Comparison of ENCODE assay signal across 8 cellular contexts in the genomic region with DNA sequence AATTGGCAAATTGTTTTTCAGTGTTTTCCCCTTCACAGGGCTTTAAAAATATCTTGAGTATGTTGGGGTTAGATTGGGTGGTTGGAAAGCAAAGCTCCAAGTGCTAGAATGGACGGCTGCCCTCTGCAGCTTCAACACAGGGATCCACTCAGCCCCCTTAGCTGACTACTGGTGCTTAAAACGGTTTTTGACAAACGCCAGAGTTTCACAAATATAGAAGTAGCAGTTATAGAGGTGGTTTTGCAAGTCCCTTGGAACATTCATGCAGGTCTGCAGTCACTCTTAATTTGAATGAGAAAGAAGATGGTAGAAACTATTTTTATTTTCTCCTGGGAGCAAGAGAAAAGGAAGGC.
A peak's percentile ranks its signal among the peaks of the same experiment; 100 is the strongest.
DNase-seq lines count a peak whose midpoint lies in the region; ATAC-seq, FAIRE-seq and TF ChIP-seq lines count a peak whose summit lies in the region.

No MANE protein-coding gene starts in this region.

- ATAC-seq in GM12878 (peak; percentile 53), GM18867 (IDR thresholded peaks at IDR 0.05; ENCODE audit: unreplicated experiment) (no peak), GM18873 (IDR thresholded peaks at IDR 0.05; ENCODE audit: low FRiP score, unreplicated experiment) (no peak)

- H3K9ac ChIP-seq in GM12878 (ENCODE audit: control insufficient read depth, insufficient read depth, low read length) = no peak overlapping the region

- no peak for DNase-seq in HFF-Myc (ENCODE audit: extremely low read depth, low read depth)
- DNase-seq in GM12878 (ENCODE audit: low read depth, low spot score) = no peak
- no peak for DNase-seq in G401 (ENCODE audit: low spot score)
- no peak for DNase-seq in midbrain (lab: John Stamatoyannopoulos, UW)

- no peak for TF ChIP-seq EP300 in GM12878 (IDR thresholded peaks at IDR 0.05; ENCODE audit: borderline replicate concordance in 1 of 2, control insufficient read depth in 1 of 2, low read depth in 2 of 2, low read length in 2 of 2)

- peak overlapping the region; percentile 57 for H2AFZ ChIP-seq in ACC112 (ENCODE audit: low read length, unreplicated experiment)
- no peak overlapping the region for H2AFZ ChIP-seq in GM12878 (ENCODE audit: control insufficient read depth, low read depth, low read length)

- no peaks in the 10 kb centered on the region for H4K20me1 ChIP-seq in GM12878 (ENCODE audit: control insufficient read depth, insufficient read depth)

- intact Hi-C loops in GM12878 (cut with micrococcal nuclease; ENCODE audit: unreplicated experiment) = no loop called here

- H3K27me3 ChIP-seq in ACC112 (ENCODE audit: insufficient read depth, low read length) (no peaks in the 10 kb centered on the region), GM12878 (replicated peaks in 1 of 2; ENCODE audit: control insufficient read depth in 2 of 2, insufficient read depth in 2 of 2, low read length in 1 of 2) (no peaks in the 10 kb centered on the region)

- no peak overlapping the region for H3K4me2 ChIP-seq in GM12878 (ENCODE audit: control insufficient read depth, insufficient read depth)

- H3K4me3 ChIP-seq in ACC112 (ENCODE audit: low read depth, low read length) (peak overlapping the region; percentile 56), HFF-Myc (replicated peaks; ENCODE audit: low read depth, low read length) (peak overlapping the region; percentile 1; the same call in 1 of the 2 replicates), GM12878 (no peak overlapping the region), mesodermal cell (ENCODE audit: extremely low read depth, insufficient read depth, low read length, poor library complexity, severe bottlenecking) (no peak overlapping the region)

- H3K9me3 ChIP-seq in GM12878 (replicated peaks; ENCODE audit: control insufficient read depth, insufficient read depth, low read length) (no peaks in the 10 kb centered on the region; the same call in 2 of the 3 replicates), mesodermal cell (ENCODE audit: control insufficient read depth, low read length) (no peaks in the 10 kb centered on the region)

- no peaks in the 10 kb centered on the region for H3K36me3 ChIP-seq in ACC112 (ENCODE audit: insufficient read depth, low read length)
- peaks cover 0 to 11% of the 10 kb centered on the region in 2 experiments; a peak in 2 of 4 replicates for H3K36me3 ChIP-seq in GM12878 (ENCODE audit: control insufficient read depth in 2 of 2, insufficient read depth in 2 of 2, low read length in 1 of 2)
- peaks cover 3% of the 10 kb centered on the region for H3K36me3 ChIP-seq in mesodermal cell (ENCODE audit: control insufficient read depth, insufficient read depth, low read length)

- POLR2A ChIA-PET in GM12878 (lab: Charles Lee) = interaction anchor here (1.0 to 2.1 kb wide), 4 partner anchors 11 to 166 kb away, joined by 3 to 6 read pairs (median 4); no protein-coding TSS in a partner anchor

- CTCF ChIA-PET in GM12878 (lab: Yijun Ruan, JAX) = interaction anchor here (0.6 to 1.8 kb wide), 13 partner anchors 9 to 389 kb away, joined by 3 to 9 read pairs (median 4); no protein-coding TSS in a partner anchor

- H3K4me1 ChIP-seq in ACC112 (ENCODE audit: control insufficient read depth, insufficient read depth, low read length, unreplicated experiment) (peaks cover 48% of the 10 kb centered on the region), GM12878 (ENCODE audit: control insufficient read depth, insufficient read depth, low read length) (peaks cover 18% of the 10 kb centered on the region), mesodermal cell (ENCODE audit: control insufficient read depth, insufficient read depth, low read length, poor library complexity, severe bottlenecking) (peaks cover 41% of the 10 kb centered on the region)

- TF ChIP-seq CTCF in HFF-Myc (IDR thresholded peaks at IDR 0.05; ENCODE audit: low read depth, low read length, missing control alignments) = no peak
- TF ChIP-seq CTCF in GM12878 (IDR thresholded peaks at IDR 0.05 in 2 of 3, conservative IDR thresholded peaks at IDR 0.05 in 1 of 3; ENCODE audit: control insufficient read depth in 2 of 3, extremely low read depth in 1 of 3, insufficient read depth in 1 of 3, low read depth in 3 of 3, low read length in 3 of 3) = no peak

- peak overlapping the region; percentile 80 for H3K27ac ChIP-seq in ACC112 (ENCODE audit: low read depth, low read length)
- H3K27ac ChIP-seq in GM12878 (ENCODE audit: control insufficient read depth, insufficient read depth) = no peak overlapping the region; the same call in 1 of the 2 replicates
- peak overlapping the region; percentile 89 for H3K27ac ChIP-seq in mesodermal cell (ENCODE audit: low read depth, low read length, severe bottlenecking)

- in situ Hi-C loops in GM12878 (cut with MboI) = no loop called here
- in situ Hi-C loops in G401 (cut with HindIII; ENCODE audit: low sequenced_read_pairs) = no loop called here

- RAD21 ChIA-PET in GM12878 (lab: Charles Lee; ENCODE audit: unreplicated experiment) = interaction anchor here (0.6 to 2.4 kb wide), 7 partner anchors 12 to 168 kb away, joined by 3 to 10 read pairs (median 3); no protein-coding TSS in a partner anchor

- SMC1A ChIA-PET in GM12878 (lab: Charles Lee; ENCODE audit: uncharacterized antibody, unreplicated experiment) = interaction anchor here (0.6 to 5.3 kb wide), 16 partner anchors 10 to 230 kb away, joined by 3 to 37 read pairs (median 4); no protein-coding TSS in a partner anchor

- WGBS in GM12878 (ENCODE audit: insufficient coverage, insufficient replicate concordance, low lambda C conversion rate, missing lambda C conversion rate) = 53% methylated on average over 3 of the region's 3 CpGs
- 7 to 24% methylated on average over 2 of the region's 3 CpGs for WGBS in mesodermal cell (ENCODE audit: insufficient coverage in 2 of 2), 2 experiments

- peaks cover 65% of the 10 kb centered on the region for H3K79me2 ChIP-seq in ACC112 (ENCODE audit: control insufficient read depth, insufficient read depth, low read length, unreplicated experiment)
- peaks cover 84% of the 10 kb centered on the region for H3K79me2 ChIP-seq in GM12878 (ENCODE audit: control insufficient read depth, insufficient read depth, low read length)

- TF ChIP-seq RAD21 in GM12878 (IDR thresholded peaks at IDR 0.05; ENCODE audit: insufficient read depth, low read depth, low read length) = no peak

- no peak for FAIRE-seq in GM12878 (lab: Jason Lieb, UNC)

- TF ChIP-seq POLR2A in GM12878 (IDR thresholded peaks at IDR 0.05; ENCODE audit: low read depth, low read length) = no peak

- BruUV-seq in GM12878 (replicated peaks; lab: Mats Ljungman, UMichigan) = no TSS peak

TF ChIP-seq in GM12878, 131 proteins besides CTCF, POLR2A, EP300 and RAD21:
- TF ChIP-seq ZNF217 (IDR thresholded peaks at IDR 0.05) = no peak
- TF ChIP-seq BMI1 (IDR thresholded peaks at IDR 0.05; ENCODE audit: borderline replicate concordance) = no peak
- TF ChIP-seq CEBPB (IDR thresholded peaks at IDR 0.05; ENCODE audit: borderline replicate concordance in 1 of 2, low read depth in 2 of 2, low read length in 2 of 2) = no peak
- no peak for TF ChIP-seq SMAD5 (IDR thresholded peaks at IDR 0.05; ENCODE audit: low read depth)

Comparison
In these comparisons a context has a peak if more than half of its experiments do, and no peak if none do; other contexts are left out.
1. H3K4me3 ChIP-seq: peak in ACC112 (single experiment) and HFF-Myc (single experiment); none in GM12878 (single experiment) and mesodermal cell (single experiment).